8 cellular contexts compared by ENCODE assay signal in genomic region chr5:76402880-76403712, GRCh38. TPM values are rescaled to one million over a fixed set of nuclear protein-coding genes. Genes with fewer than 3 reads are reported as not detected.
A peak's percentile ranks its signal among the peaks of the same experiment; 100 is the strongest.
DNase-seq lines count a peak whose midpoint lies in the region; ATAC-seq and TF ChIP-seq lines count a peak whose summit lies in the region.

Gene IQGAP2, plus strand, starts transcription at chr5:76403285. Its CDS starts 261 bp downstream, at chr5:76403546.

- ATAC-seq in GM19324 (IDR thresholded peaks at IDR 0.05; ENCODE audit: low FRiP score, unreplicated experiment): peak; percentile 77
- peak; percentile 51 for ATAC-seq in HG03442 (IDR thresholded peaks at IDR 0.05; ENCODE audit: unreplicated experiment)

- H3K36me3 Mint-ChIP-seq in glutamatergic neuron (ENCODE audit: unreplicated experiment): no peaks in the 10 kb centered on the region

- no peaks in the 10 kb centered on the region for H3K4me1 Mint-ChIP-seq in glutamatergic neuron (ENCODE audit: low read depth, unreplicated experiment)

- H3K27ac ChIP-seq in SJCRH30 (no peak within 1 kb of the TSS), parathyroid adenoma (peak within 1 kb of the TSS; percentile 96), tibial nerve (peak within 1 kb of the TSS; percentile 81 to 95 (median 85))

- peak in 1 of 2 donors; percentile 61 for TF ChIP-seq POLR2A in tibial nerve (IDR thresholded peaks at IDR 0.05)

- H3K27me3 ChIP-seq in SJCRH30 (no peaks in the 10 kb centered on the region), parathyroid adenoma (ENCODE audit: control insufficient read depth, insufficient read depth, low read length) (no peaks in the 10 kb centered on the region), tibial nerve (peaks cover 0 to under 1% of the 10 kb centered on the region in 2 donors)

- peak within 1 kb of the TSS; percentile 94 for H3K4me3 Mint-ChIP-seq in glutamatergic neuron (ENCODE audit: unreplicated experiment)

- WGBS in tibial nerve, 2 donors: 0 to 2% methylated on average over 27 to 87 of the region's 89 CpGs

- H3K4me2 ChIP-seq in parathyroid adenoma (ENCODE audit: low read length): peak within 1 kb of the TSS; percentile 87

- peak in 1 of 2 donors; percentile 89 for TF ChIP-seq EP300 in tibial nerve (IDR thresholded peaks at IDR 0.05)

- H3K27ac Mint-ChIP-seq in glutamatergic neuron (ENCODE audit: unreplicated experiment): peak within 1 kb of the TSS; percentile 30

- peaks cover 5% of the 10 kb centered on the region for H3K27me3 Mint-ChIP-seq in glutamatergic neuron (ENCODE audit: unreplicated experiment)

- no peaks in the 10 kb centered on the region for H3K4me1 ChIP-seq in SJCRH30
- H3K4me1 ChIP-seq in parathyroid adenoma: peaks cover 28% of the 10 kb centered on the region
- H3K4me1 ChIP-seq in tibial nerve: peaks cover 0 to 42% (median 4%) of the 10 kb centered on the region in 4 donors

- TF ChIP-seq CTCF in glutamatergic neuron (IDR thresholded peaks at IDR 0.05; ENCODE audit: partially characterized antibody, unreplicated experiment): peak; percentile 81
- peak; percentile 90 for TF ChIP-seq CTCF in parathyroid adenoma (IDR thresholded peaks at IDR 0.05)
- peak; percentile 78 to 84 (median 83) for TF ChIP-seq CTCF in tibial nerve (IDR thresholded peaks at IDR 0.05)

- H3K9ac ChIP-seq in parathyroid adenoma: peak within 1 kb of the TSS; percentile 34

- peaks cover 3% of the 10 kb centered on the region for H3K9me3 Mint-ChIP-seq in glutamatergic neuron (ENCODE audit: unreplicated experiment)

- H3K36me3 ChIP-seq in SJCRH30: no peaks in the 10 kb centered on the region
- H3K36me3 ChIP-seq in parathyroid adenoma (ENCODE audit: control insufficient read depth, insufficient read depth, low read length): no peaks in the 10 kb centered on the region
- H3K36me3 ChIP-seq in tibial nerve: no peaks in the 10 kb centered on the region

- H3K9me3 ChIP-seq in SJCRH30 (replicated peaks) (no peaks in the 10 kb centered on the region), parathyroid adenoma (ENCODE audit: control insufficient read depth, low read length) (no peaks in the 10 kb centered on the region), tibial nerve (no peaks in the 10 kb centered on the region)

- peak; percentile 95 for DNase-seq in CD1c-positive myeloid dendritic cell (ENCODE audit: extremely low spot score)
- peak; percentile 13 to 35 for DNase-seq in SJCRH30
- DNase-seq in activated gamma-delta T cell (lab: John Stamatoyannopoulos, UW): peak; percentile 79
- peak; percentile 82 for DNase-seq in glutamatergic neuron
- DNase-seq in tibial nerve (ENCODE audit: low spot score in 2 of 2): peak; percentile 31 to 42

- peak within 1 kb of the TSS; percentile 92 for H2AFZ ChIP-seq in parathyroid adenoma

- peak within 1 kb of the TSS; percentile 48 for H3K4me3 ChIP-seq in SJCRH30
- peak within 1 kb of the TSS; percentile 80 for H3K4me3 ChIP-seq in parathyroid adenoma (ENCODE audit: low read depth, low read length)
- peak within 1 kb of the TSS; percentile 57 to 75 (median 70) for H3K4me3 ChIP-seq in tibial nerve

- H3K79me2 ChIP-seq in parathyroid adenoma: peaks cover 4% of the 10 kb centered on the region

RNA-seq across cellular contexts. Expression of gene IQGAP2, which starts in this region (rescaled TPM):
- 8.5 and 11.4 TPM in 2 replicates for total RNA-seq in SJCRH30 (2014; rRNA removed; shearing (Covaris generic))
- total RNA-seq in glutamatergic neuron (ENCODE audit: unreplicated experiment) (1.4 TPM), tibial nerve (10 to 100 TPM; 42.8 to 58.2 (median 52.3) TPM)

Comparison
In these comparisons a context has a peak if more than half of its experiments do, and no peak if none do; other contexts are left out.
1. DNase-seq: peak in every context shown above with its lines; median percentile 95 in CD1c-positive myeloid dendritic cell; 82 in glutamatergic neuron; 79 in activated gamma-delta T cell; 36 in tibial nerve; 24 in SJCRH30.